Comparison of ENCODE assay signal across 11 cellular contexts in the genomic region with DNA sequence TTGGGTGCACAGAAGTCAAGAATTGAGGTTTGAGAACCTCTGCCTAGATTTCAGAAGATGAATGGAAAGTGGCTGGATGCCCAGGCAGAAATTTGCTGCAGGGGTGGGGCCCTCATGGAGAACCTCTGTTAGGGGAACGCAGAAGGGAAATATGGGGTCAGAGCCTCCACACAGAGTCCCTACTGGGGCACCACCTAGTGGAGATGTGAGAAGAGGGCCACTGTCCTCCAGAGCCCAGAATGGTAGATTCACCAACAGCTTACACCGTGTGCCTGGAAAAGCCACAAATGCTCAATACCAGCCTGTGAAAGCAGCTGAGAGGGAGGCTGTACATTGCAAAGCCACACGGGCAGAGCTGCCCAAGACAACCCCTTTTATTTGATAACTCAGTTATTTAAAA.
DNase-seq lines count a peak whose midpoint lies in the region; ATAC-seq and TF ChIP-seq lines count a peak whose summit lies in the region.
"Had no signal": no experiment of that assay in that cellular context is flagged by ENCODE, and none has a peak within 500 bp of the region (broad histone marks: within the 10 kb centered on the region; RNA-seq: fewer than 3 reads in every experiment).

No MANE protein-coding gene starts in this region.

- no peak overlapping the region for H3K4me3 Mint-ChIP-seq in activated CD8-positive, alpha-beta T cell treated with anti-CD3 and anti-CD28 coated beads for 36 hours
- H3K4me3 Mint-ChIP-seq: activated naive CD8-positive, alpha-beta T cell had no signal

- H3K36me3 ChIP-seq in kidney epithelial cell (ENCODE audit: control insufficient read depth, insufficient read depth, low read length): no peaks in the 10 kb centered on the region

- no peaks in the 10 kb centered on the region for H3K4me1 Mint-ChIP-seq in activated CD8-positive, alpha-beta T cell treated with anti-CD3 and anti-CD28 coated beads for 36 hours (ENCODE audit: low read depth)

- H3K27ac Mint-ChIP-seq in activated CD8-positive, alpha-beta T cell treated with anti-CD3 and anti-CD28 coated beads for 36 hours: no peak overlapping the region
- H3K27ac Mint-ChIP-seq: activated naive CD8-positive, alpha-beta T cell had no signal

- intact Hi-C loops in activated CD8-positive, alpha-beta T cell treated with anti-CD3 and anti-CD28 coated beads for 36 hours (cut with micrococcal nuclease): no loop called here

- H3K36me3 Mint-ChIP-seq in activated CD8-positive, alpha-beta T cell treated with anti-CD3 and anti-CD28 coated beads for 36 hours (ENCODE audit: low read depth): peaks cover 3% of the 10 kb centered on the region

- peak; percentile 20 for DNase-seq in activated CD4-positive, alpha-beta T cell treated with anti-CD3 and anti-CD28 coated beads for 48 hours
- no peak for DNase-seq in activated CD4-positive, alpha-beta T cell treated with anti-CD3 and anti-CD28 coated beads, Interleukin-2, amount 50 U/mL, for 1 hour
- DNase-seq in GM20000 (ENCODE audit: low spot score) (no peak), kidney epithelial cell (ENCODE audit: low read depth) (no peak), NCI-H526 (lab: John Stamatoyannopoulos, UW) (no peak), HuH-7.5 (ENCODE audit: low spot score) (no peak)
- DNase-seq in activated CD8-positive, alpha-beta T cell treated with anti-CD3 and anti-CD28 coated beads for 36 hours: peak; percentile 48
- DNase-seq: T1000, trophoblast cell had no signal

- POLR2A ChIA-PET in activated CD8-positive, alpha-beta T cell treated with anti-CD3 and anti-CD28 coated beads for 36 hours (lab: Charles Lee): no interaction called here

- CTCF ChIA-PET in activated CD8-positive, alpha-beta T cell treated with anti-CD3 and anti-CD28 coated beads for 36 hours (lab: Charles Lee): interaction anchor here (0.7 to 1.8 kb wide), 2 partner anchors 9 to 480 kb away, joined by 3 to 5 read pairs; no protein-coding TSS in a partner anchor

- ATAC-seq in activated CD8-positive, alpha-beta T cell treated with anti-CD3 and anti-CD28 coated beads for 36 hours: no peak
- no peak for ATAC-seq in GM19467 (IDR thresholded peaks at IDR 0.05; ENCODE audit: unreplicated experiment)

- peak; percentile 41 for TF ChIP-seq CTCF in GM20000 (IDR thresholded peaks at IDR 0.05; ENCODE audit: extremely low read depth, missing control alignments)
- peak; percentile 49 for TF ChIP-seq CTCF in activated CD8-positive, alpha-beta T cell treated with anti-CD3 and anti-CD28 coated beads for 36 hours (IDR thresholded peaks at IDR 0.05)
- TF ChIP-seq CTCF in kidney epithelial cell (IDR thresholded peaks at IDR 0.05; ENCODE audit: insufficient read depth, low read length, poor library complexity, severe bottlenecking): peak; percentile 21

- peaks cover 6% of the 10 kb centered on the region for H3K9me3 Mint-ChIP-seq in activated CD8-positive, alpha-beta T cell treated with anti-CD3 and anti-CD28 coated beads for 36 hours

- H3K27me3 ChIP-seq in kidney epithelial cell (ENCODE audit: control insufficient read depth, insufficient read depth, low read length): no peaks in the 10 kb centered on the region

- H3K4me3 ChIP-seq in kidney epithelial cell (ENCODE audit: low read depth, low read length): no peak overlapping the region

- H3K27me3 Mint-ChIP-seq in activated CD8-positive, alpha-beta T cell treated with anti-CD3 and anti-CD28 coated beads for 36 hours: no peaks in the 10 kb centered on the region
- H3K27me3 Mint-ChIP-seq: activated naive CD8-positive, alpha-beta T cell had no signal

Comparison
In these comparisons a context has a peak if more than half of its experiments do, and no peak if none do; other contexts are left out.
1. DNase-seq: peak in activated CD4-positive, alpha-beta T cell treated with anti-CD3 and anti-CD28 coated beads for 48 hours (single experiment) and activated CD8-positive, alpha-beta T cell treated with anti-CD3 and anti-CD28 coated beads for 36 hours (single experiment); none in activated CD4-positive, alpha-beta T cell treated with anti-CD3 and anti-CD28 coated beads, Interleukin-2, amount 50 U/mL, for 1 hour (single experiment), GM20000 (single experiment), kidney epithelial cell (single experiment), NCI-H526 (0 of 2) and HuH-7.5 (single experiment).
2. Peak in every context shown above with its lines, with median percentiles within 50 percentile points of each other: CTCF ChIP-seq.